ENCODE assay signal across 21 cellular contexts in genomic region chr3:107705046-107705445, GRCh38.
"Had no signal": no experiment of that assay in that cellular context is flagged by ENCODE, and none has a peak within 500 bp of the region (broad histone marks: within the 10 kb centered on the region; RNA-seq: fewer than 3 reads in every experiment).

No MANE protein-coding gene starts in this region.

- H3K36me3 ChIP-seq: gastrocnemius medialis, neutrophil, suprapubic skin had no signal

- H3K4me1 ChIP-seq: gastrocnemius medialis, suprapubic skin had no signal

- H3K27ac Mint-ChIP-seq: activated CD4-positive, alpha-beta memory T cell treated with anti-CD3 and anti-CD28 coated beads for 36 hours; activated CD4-positive, alpha-beta T cell treated with anti-CD3 and anti-CD28 coated beads for 36 hours; activated CD8-positive, alpha-beta memory T cell treated with anti-CD3 and anti-CD28 coated beads, Interleukin-2, amount 10 ng/mL, durations not matched to agents 7 days and 5 days; activated naive CD4-positive, alpha-beta T cell treated with anti-CD3 and anti-CD28 coated beads, Interleukin-2, amount 50 U/mL, for 72 hours; type B pancreatic cell had no signal

- H3K27me3 Mint-ChIP-seq: activated CD4-positive, alpha-beta memory T cell treated with anti-CD3 and anti-CD28 coated beads for 36 hours; activated CD4-positive, alpha-beta T cell treated with anti-CD3 and anti-CD28 coated beads for 36 hours; activated CD8-positive, alpha-beta memory T cell treated with anti-CD3 and anti-CD28 coated beads, Interleukin-2, amount 10 ng/mL, durations not matched to agents 7 days and 5 days; brain; type B pancreatic cell had no signal

- H3K27ac ChIP-seq: gastrocnemius medialis, neutrophil, suprapubic skin had no signal

- ATAC-seq: activated CD4-positive, alpha-beta T cell treated with anti-CD3 and anti-CD28 coated beads for 36 hours; activated CD8-positive, alpha-beta memory T cell treated with anti-CD3 and anti-CD28 coated beads, Interleukin-2, amount 10 ng/mL, durations not matched to agents 7 days and 5 days; gastrocnemius medialis; left lobe of liver had no signal

- H3K27me3 ChIP-seq: gastrocnemius medialis, neutrophil, suprapubic skin had no signal

- H3K9me3 ChIP-seq: gastrocnemius medialis, neutrophil, suprapubic skin had no signal

- H3K9me3 Mint-ChIP-seq: activated CD4-positive, alpha-beta memory T cell treated with anti-CD3 and anti-CD28 coated beads for 36 hours; brain; type B pancreatic cell had no signal

- H3K4me1 Mint-ChIP-seq: activated CD8-positive, alpha-beta memory T cell treated with anti-CD3 and anti-CD28 coated beads, Interleukin-2, amount 10 ng/mL, durations not matched to agents 7 days and 5 days had no signal

- H3K4me3 Mint-ChIP-seq: activated CD4-positive, alpha-beta memory T cell treated with anti-CD3 and anti-CD28 coated beads for 36 hours; activated CD4-positive, alpha-beta T cell treated with anti-CD3 and anti-CD28 coated beads for 36 hours; activated CD8-positive, alpha-beta memory T cell treated with anti-CD3 and anti-CD28 coated beads, Interleukin-2, amount 10 ng/mL, durations not matched to agents 7 days and 5 days; brain; type B pancreatic cell had no signal

- H3K4me3 ChIP-seq: gastrocnemius medialis, suprapubic skin had no signal

- H3K36me3 Mint-ChIP-seq: activated CD4-positive, alpha-beta memory T cell treated with anti-CD3 and anti-CD28 coated beads for 36 hours; activated CD8-positive, alpha-beta memory T cell treated with anti-CD3 and anti-CD28 coated beads, Interleukin-2, amount 10 ng/mL, durations not matched to agents 7 days and 5 days; brain; type B pancreatic cell had no signal

- DNase-seq: activated CD4-positive, alpha-beta memory T cell treated with anti-CD3 and anti-CD28 coated beads for 36 hours; activated CD4-positive, alpha-beta T cell treated with anti-CD3 and anti-CD28 coated beads for 36 hours; activated CD8-positive, alpha-beta memory T cell treated with anti-CD3 and anti-CD28 coated beads, Interleukin-2, amount 10 ng/mL, durations not matched to agents 7 days and 5 days; activated gamma-delta T cell; activated T-cell treated with anti-CD3 and anti-CD28 coated beads, Interleukin-2, amount 50 U/mL, for 48 hours; amniotic stem cell; central memory CD4-positive, alpha-beta T cell; cortex of kidney; effector CD4-positive, alpha-beta T cell; gastrocnemius medialis; islet precursor cell; retina; stimulated activated CD4-positive, alpha-beta T cell treated with anti-CD3 and anti-CD28 coated beads, Interleukin-2, amount 100 ng/mL, for 48 hours; stimulated activated naive CD8-positive, alpha-beta T cell treated with anti-CD3 and anti-CD28 coated beads, Interleukin-15, Interleukin-2, amounts not matched to agents 100 U/mL and 50 U/mL, for 24 hours; T-helper 2 cell had no signal
